In the genomic region with DNA sequence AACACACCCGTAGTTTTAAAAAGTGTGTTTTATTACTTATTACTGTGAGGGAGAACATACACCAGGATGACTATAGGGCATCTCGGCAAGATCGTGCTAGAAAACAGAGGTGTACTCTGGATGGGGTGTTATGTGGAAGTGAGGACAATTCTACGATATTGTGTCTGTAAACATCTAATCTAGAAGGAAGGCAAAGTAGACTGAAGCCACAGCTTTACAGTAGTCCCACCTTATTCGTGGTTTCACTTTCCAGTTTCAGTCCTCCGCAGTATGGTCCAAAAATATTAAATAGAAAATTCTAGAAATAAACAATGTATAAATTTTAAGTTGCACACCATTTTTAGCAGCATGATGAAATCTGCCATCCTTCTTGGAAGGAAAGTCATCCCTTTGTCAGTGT, we compare ENCODE assay signal across 7 cellular contexts.
"Had no signal": no experiment of that assay in that cellular context is flagged by ENCODE, and none has a peak within 500 bp of the region (broad histone marks: within the 10 kb centered on the region; RNA-seq: fewer than 3 reads in every experiment).

No MANE protein-coding gene starts in this region.

- FAIRE-seq: G401.6, GM12891, GM12892, GM18507, GM19239 had no signal

- DNase-seq: GDM1, GF-D8 had no signal
